Comparison of ENCODE assay signal across 19 cellular contexts in the genomic region with DNA sequence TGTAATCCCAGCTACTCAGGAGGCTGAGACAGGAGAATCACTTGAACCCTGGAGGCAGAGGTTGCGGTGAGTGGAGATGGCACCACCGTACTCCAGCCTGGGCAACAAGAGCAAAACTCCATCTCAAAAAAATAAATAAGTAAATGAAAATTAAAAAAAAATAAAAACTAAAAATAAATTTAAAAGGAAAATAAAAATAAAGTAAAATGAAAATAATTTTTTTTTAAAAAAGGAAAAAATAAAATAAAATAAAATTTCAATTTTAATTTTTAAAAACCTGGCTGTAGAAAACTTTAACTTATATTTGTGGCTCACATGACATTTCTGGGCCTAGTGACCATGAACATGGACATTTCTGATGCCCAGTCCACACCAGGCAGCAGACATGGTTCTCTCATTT. TPM values are rescaled to one million over a fixed set of nuclear protein-coding genes. Genes with fewer than 3 reads are reported as not detected.
"Had no signal": no experiment of that assay in that cellular context is flagged by ENCODE, and none has a peak within 500 bp of the region (broad histone marks: within the 10 kb centered on the region; RNA-seq: fewer than 3 reads in every experiment).

No MANE protein-coding gene starts in this region.

- DNase-seq: activated CD4-positive, alpha-beta T cell treated with anti-CD3 and anti-CD28 coated beads for 48 hours; activated CD8-positive, alpha-beta memory T cell treated with anti-CD3 and anti-CD28 coated beads, Interleukin-2, amount 50 U/mL, for 4 hours; activated CD8-positive, alpha-beta T cell treated with anti-CD3 and anti-CD28 coated beads for 36 hours; activated effector memory CD4-positive, alpha-beta T cell treated with anti-CD3 and anti-CD28 coated beads, Interleukin-2, amount 50 U/mL, for 16 hours; activated T-cell treated with anti-CD3 and anti-CD28 coated beads, Interleukin-2, amount 50 U/mL, for 48 hours; kidney; left ventricle myocardium inferior; mesendoderm; right cardiac atrium; T-helper 1 cell; upper lobe of right lung had no signal

- H3K27me3 Mint-ChIP-seq: stimulated activated naive CD8-positive, alpha-beta T cell treated with anti-CD3 and anti-CD28 coated beads, Interleukin-15, Interleukin-2, amounts not matched to agents 100 ng/mL and 50 ng/mL, for 24 hours had no signal

- ATAC-seq: activated CD8-positive, alpha-beta T cell treated with anti-CD3 and anti-CD28 coated beads for 36 hours; activated naive CD4-positive, alpha-beta T cell treated with anti-CD3 and anti-CD28 coated beads, Interleukin-2, amount 50 U/mL, for 72 hours had no signal

- H3K27me3 ChIP-seq: upper lobe of right lung had no signal

- H3K36me3 ChIP-seq: left ventricle myocardium inferior, upper lobe of right lung had no signal

- H3K36me3 Mint-ChIP-seq: activated naive CD4-positive, alpha-beta T cell treated with anti-CD3 and anti-CD28 coated beads, Interleukin-2, amount 50 U/mL, for 72 hours; natural killer cell treated with Interleukin-12 subunit alpha and Interleukin-12 subunit beta and Interleukin-15 and Interleukin-18, amount 100 ng/mL, for 72 hours had no signal

- H3K4me3 Mint-ChIP-seq: activated CD8-positive, alpha-beta T cell treated with anti-CD3 and anti-CD28 coated beads for 36 hours; natural killer cell treated with Interleukin-12 subunit alpha and Interleukin-12 subunit beta and Interleukin-15 and Interleukin-18, amount 100 ng/mL, for 72 hours; stimulated activated naive CD8-positive, alpha-beta T cell treated with anti-CD3 and anti-CD28 coated beads, Interleukin-15, Interleukin-2, amounts not matched to agents 100 ng/mL and 50 ng/mL, for 24 hours had no signal

- H3K4me1 ChIP-seq: left ventricle myocardium inferior, upper lobe of right lung had no signal

- H3K4me3 ChIP-seq: left ventricle myocardium inferior, skin epidermis, upper lobe of right lung had no signal

- H3K27ac ChIP-seq: left ventricle myocardium inferior, upper lobe of right lung, VCaP had no signal

- H3K9me3 ChIP-seq: left ventricle myocardium inferior, upper lobe of right lung had no signal

- H3K27ac Mint-ChIP-seq: activated CD8-positive, alpha-beta T cell treated with anti-CD3 and anti-CD28 coated beads for 36 hours; activated naive CD4-positive, alpha-beta T cell treated with anti-CD3 and anti-CD28 coated beads, Interleukin-2, amount 50 U/mL, for 72 hours; natural killer cell treated with Interleukin-12 subunit alpha and Interleukin-12 subunit beta and Interleukin-15 and Interleukin-18, amount 100 ng/mL, for 72 hours; progenitor cell of endocrine pancreas; stimulated activated naive CD8-positive, alpha-beta T cell treated with anti-CD3 and anti-CD28 coated beads, Interleukin-15, Interleukin-2, amounts not matched to agents 100 ng/mL and 50 ng/mL, for 24 hours had no signal

- H3K9me3 Mint-ChIP-seq: activated CD8-positive, alpha-beta T cell treated with anti-CD3 and anti-CD28 coated beads for 36 hours; activated naive CD4-positive, alpha-beta T cell treated with anti-CD3 and anti-CD28 coated beads, Interleukin-2, amount 50 U/mL, for 72 hours; natural killer cell treated with Interleukin-12 subunit alpha and Interleukin-12 subunit beta and Interleukin-15 and Interleukin-18, amount 100 ng/mL, for 72 hours; stimulated activated naive CD8-positive, alpha-beta T cell treated with anti-CD3 and anti-CD28 coated beads, Interleukin-15, Interleukin-2, amounts not matched to agents 100 ng/mL and 50 ng/mL, for 24 hours had no signal

- FAIRE-seq: colon, endometrium, kidney had no signal

RNA-seq across cellular contexts. Expression of a gene that starts 16.1 kb away (rescaled TPM):
- total RNA-seq: activated CD8-positive, alpha-beta T cell treated with anti-CD3 and anti-CD28 coated beads for 36 hours; progenitor cell of endocrine pancreas had no signal

RNA-seq across cellular contexts. Expression of a gene that starts 57.9 kb away (rescaled TPM):
- total RNA-seq: activated CD8-positive, alpha-beta T cell treated with anti-CD3 and anti-CD28 coated beads for 36 hours; activated naive CD4-positive, alpha-beta T cell treated with anti-CD3 and anti-CD28 coated beads, Interleukin-2, amount 50 U/mL, for 72 hours; natural killer cell treated with Interleukin-12 subunit alpha and Interleukin-12 subunit beta and Interleukin-15 and Interleukin-18, amount 100 ng/mL, for 72 hours had no signal
